8 cellular contexts compared by ENCODE assay signal in the genomic region with DNA sequence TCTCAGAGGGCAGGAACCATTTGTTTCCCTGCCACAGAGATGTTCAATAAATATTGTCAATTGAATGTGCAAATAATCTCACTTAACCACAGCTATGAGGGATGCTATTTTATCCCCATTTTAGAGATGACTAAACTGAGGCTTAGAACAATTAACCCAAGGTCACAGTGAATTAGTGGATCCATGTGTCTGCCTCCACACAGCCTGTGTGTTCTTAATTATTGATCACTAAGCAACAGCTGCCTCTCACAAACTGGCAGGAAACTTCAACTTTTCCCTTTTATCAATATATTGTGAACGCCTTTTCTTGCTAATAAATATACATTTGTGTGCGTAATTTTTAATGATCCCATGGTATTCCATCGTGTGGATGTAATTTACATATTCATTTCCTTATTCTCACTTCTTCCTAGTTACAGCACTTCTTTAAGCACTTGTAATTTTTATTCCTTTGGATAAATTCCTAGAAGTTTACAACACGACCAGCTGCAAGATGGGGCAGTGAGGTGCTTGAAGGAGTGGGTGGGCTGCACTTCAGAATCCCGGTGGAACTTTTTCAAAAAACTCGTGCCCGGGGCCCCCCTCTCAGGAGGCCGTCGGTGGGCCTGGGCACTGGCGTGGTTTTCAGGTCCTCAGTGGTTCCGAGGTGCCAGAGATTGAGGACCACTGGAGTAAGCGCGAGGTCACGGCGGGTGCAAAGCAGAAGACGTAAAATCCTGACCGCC. TPM values are rescaled to one million over a fixed set of nuclear protein-coding genes. Genes with fewer than 3 reads are reported as not detected.
DNase-seq lines count a peak whose midpoint lies in the region; ATAC-seq and TF ChIP-seq lines count a peak whose summit lies in the region.

No MANE protein-coding gene starts in this region.

- H3K4me3 ChIP-seq in CD8-positive, alpha-beta memory T cell (ENCODE audit: low read length), result peak overlapping the region; percentile 99
- H3K4me3 ChIP-seq in astrocyte of the spinal cord (ENCODE audit: low read depth, low read length) (peak overlapping the region; percentile 68), urinary bladder (ENCODE audit: low read depth, low read length) (peak overlapping the region; percentile 88)

- peaks cover 0 to 25% (median 6%) of the 10 kb centered on the region in 3 donors for H3K36me3 Mint-ChIP-seq in CD8-positive, alpha-beta memory T cell
- H3K36me3 Mint-ChIP-seq in memory B cell, result peaks cover 12% of the 10 kb centered on the region

- WGBS in urinary bladder, result 11% methylated on average over 17 of the region's 17 CpGs

- no peaks in the 10 kb centered on the region for H3K27me3 Mint-ChIP-seq in CD8-positive, alpha-beta memory T cell
- H3K27me3 Mint-ChIP-seq in memory B cell, result no peaks in the 10 kb centered on the region

- no peaks in the 10 kb centered on the region for H3K9me3 ChIP-seq in CD8-positive, alpha-beta memory T cell (ENCODE audit: low read length)

- POLR2A ChIA-PET in CD8-positive, alpha-beta memory T cell (lab: Charles Lee), result interaction anchor here (0.6 to 3.0 kb wide), 17 partner anchors 14 to 259 kb away, joined by 3 to 50 read pairs (median 6); a partner anchor contains a TSS

- H3K27ac Mint-ChIP-seq in CD8-positive, alpha-beta memory T cell, result peak overlapping the region; percentile 98 to 100 (median 99)
- peak overlapping the region; percentile 99 for H3K27ac Mint-ChIP-seq in memory B cell

- peaks cover 24% of the 10 kb centered on the region for H3K4me1 ChIP-seq in CD8-positive, alpha-beta memory T cell (ENCODE audit: insufficient read depth, low read length)
- no peaks in the 10 kb centered on the region for H3K4me1 ChIP-seq in urinary bladder (ENCODE audit: insufficient read depth)

- ATAC-seq in HG03354 (IDR thresholded peaks at IDR 0.05; ENCODE audit: poor library complexity, severe bottlenecking, unreplicated experiment) (peak; percentile 8), memory B cell (ENCODE audit: low read depth) (no peak), GM19324 (IDR thresholded peaks at IDR 0.05; ENCODE audit: low FRiP score, unreplicated experiment) (no peak), GM19455 (IDR thresholded peaks at IDR 0.05; ENCODE audit: unreplicated experiment) (no peak)

- TF ChIP-seq CTCF in astrocyte of the spinal cord (IDR thresholded peaks at IDR 0.05; ENCODE audit: low read depth, low read length), result no peak

- peaks cover 21 to 45% (median 33%) of the 10 kb centered on the region in 3 donors for H3K4me1 Mint-ChIP-seq in CD8-positive, alpha-beta memory T cell
- peaks cover 25% of the 10 kb centered on the region for H3K4me1 Mint-ChIP-seq in memory B cell

- in situ Hi-C loops in astrocyte of the spinal cord (cut with HindIII; ENCODE audit: low sequenced_read_pairs), result no loop called here

- no peak for DNase-seq in CD8-positive, alpha-beta memory T cell
- DNase-seq in astrocyte of the spinal cord (ENCODE audit: low read depth, low spot score) (peak; percentile 45), memory B cell (ENCODE audit: low spot score in 2 of 2) (no peak), DMS 273 treated with DMSO at 0.1 percent for 48 hours (lab: John Stamatoyannopoulos, UW) (no peak)

- peak overlapping the region; percentile 95 to 99 (median 97) for H3K4me3 Mint-ChIP-seq in CD8-positive, alpha-beta memory T cell
- H3K4me3 Mint-ChIP-seq in memory B cell, result peak overlapping the region; percentile 93

- H3K9me3 Mint-ChIP-seq in CD8-positive, alpha-beta memory T cell, result no peaks in the 10 kb centered on the region
- H3K9me3 Mint-ChIP-seq in memory B cell, result no peaks in the 10 kb centered on the region

- H3K27me3 ChIP-seq in CD8-positive, alpha-beta memory T cell (ENCODE audit: insufficient read depth, low read length, poor library complexity, severe bottlenecking), result no peaks in the 10 kb centered on the region

- H3K27ac ChIP-seq in CD8-positive, alpha-beta memory T cell (ENCODE audit: low read depth, low read length), result peak overlapping the region; percentile 97
- H3K27ac ChIP-seq in urinary bladder (ENCODE audit: low read depth), result peak overlapping the region; percentile 76

- peaks cover 6% of the 10 kb centered on the region for H3K36me3 ChIP-seq in CD8-positive, alpha-beta memory T cell (ENCODE audit: insufficient read depth, low read length)
- no peaks in the 10 kb centered on the region for H3K36me3 ChIP-seq in urinary bladder (ENCODE audit: insufficient read depth)

- CTCF ChIA-PET in CD8-positive, alpha-beta memory T cell (lab: Charles Lee), result interaction anchor here (0.6 to 4.7 kb wide), 12 partner anchors 9 to 165 kb away, joined by 3 to 35 read pairs (median 4); no protein-coding TSS in a partner anchor

RNA-seq across cellular contexts. Expression of a gene that starts 0.9 kb away (rescaled TPM):
- total RNA-seq in CD8-positive, alpha-beta memory T cell, result 10 to 100 TPM; 85.1 to 87.1 TPM
- 24.5 TPM for polyA plus RNA-seq in CD8-positive, alpha-beta memory T cell
- total RNA-seq in urinary bladder, result 49.7 TPM
- 51.3 TPM for polyA plus RNA-seq in urinary bladder

RNA-seq across cellular contexts. Expression of a gene that starts 31.5 kb away (rescaled TPM):
- 10 to 100 TPM; 17.9 to 19.9 TPM for total RNA-seq in CD8-positive, alpha-beta memory T cell
- polyA plus RNA-seq in CD8-positive, alpha-beta memory T cell, result 5.5 TPM
- total RNA-seq in urinary bladder, result 15.0 TPM
- 2.4 TPM for polyA plus RNA-seq in urinary bladder
